ENCODE assay signal across 8 cellular contexts in the genomic region with DNA sequence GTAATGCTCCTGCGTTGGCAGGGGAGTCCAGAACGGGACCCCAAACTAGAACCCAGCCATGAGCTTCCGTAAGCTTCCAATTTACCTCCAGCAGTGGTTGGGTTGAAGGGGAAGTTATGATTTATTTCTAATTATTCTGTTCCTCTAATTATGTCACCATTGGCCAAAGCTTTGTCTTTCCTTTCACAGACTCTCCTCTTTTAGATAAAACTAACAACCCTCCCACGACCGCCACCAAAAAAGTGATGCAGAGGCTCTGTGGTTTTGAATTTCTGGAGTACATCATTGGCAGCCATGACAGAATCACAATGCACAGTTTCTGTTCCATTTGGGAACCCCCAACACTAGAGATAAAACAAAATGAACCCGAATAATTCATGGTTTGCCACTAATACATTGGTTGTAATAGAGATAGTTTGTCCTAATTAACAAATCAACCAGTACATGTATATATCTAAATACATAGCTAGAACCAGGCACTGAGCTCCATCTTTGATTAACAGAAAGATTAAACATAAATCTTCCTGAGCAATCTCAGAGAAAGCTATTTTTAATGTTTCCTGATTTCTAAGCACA.
DNase-seq lines count a peak whose midpoint lies in the region; ATAC-seq and TF ChIP-seq lines count a peak whose summit lies in the region.

No MANE protein-coding gene starts in this region.

- no peaks in the 10 kb centered on the region for H3K36me3 ChIP-seq in NT2/D1 (ENCODE audit: insufficient read depth, insufficient read length, low read length)
- H3K36me3 ChIP-seq in subcutaneous abdominal adipose tissue (ENCODE audit: control insufficient read depth in 5 of 5, insufficient read depth in 5 of 5, low read length in 5 of 5) = no peaks in the 10 kb centered on the region

- H3K4me1 ChIP-seq in NT2/D1 (ENCODE audit: insufficient read depth, insufficient read length) (no peaks in the 10 kb centered on the region), subcutaneous abdominal adipose tissue (ENCODE audit: control insufficient read depth in 5 of 5, insufficient read depth in 5 of 5, low read length in 5 of 5) (peaks cover 0 to 55% (median 42%) of the 10 kb centered on the region in 5 donors)

- peaks cover 7% of the 10 kb centered on the region for H3K36me3 Mint-ChIP-seq in memory B cell

- no peak for TF ChIP-seq CTCF in GM10248 (IDR thresholded peaks at IDR 0.05; ENCODE audit: control extremely low read depth, extremely low read depth, low read depth, missing control alignments)

- POLR2A ChIA-PET in GM10248 (lab: Yijun Ruan, JAX) = interaction anchor here (0.5 to 1.4 kb wide), 4 partner anchors 25 to 1293 kb away, joined by 3 to 6 read pairs (median 4); no protein-coding TSS in a partner anchor

- peaks cover 29% of the 10 kb centered on the region for H3K4me1 Mint-ChIP-seq in memory B cell

- H3K27ac Mint-ChIP-seq in memory B cell = peak overlapping the region; percentile 94

- CTCF ChIA-PET in GM10248 (lab: Yijun Ruan, JAX) = interaction anchor here (0.7 to 1.3 kb wide), 10 partner anchors 10 to 234 kb away, joined by 3 to 5 read pairs (median 4); no protein-coding TSS in a partner anchor

- H3K27me3 ChIP-seq in NT2/D1 (ENCODE audit: insufficient read depth, insufficient read length) (peaks cover 89% of the 10 kb centered on the region), subcutaneous abdominal adipose tissue (ENCODE audit: control insufficient read depth in 5 of 5, insufficient read depth in 4 of 5, low read length in 5 of 5) (no peaks in the 10 kb centered on the region)

- ATAC-seq in memory B cell (ENCODE audit: low read depth) = peak; percentile 30

- DNase-seq in GM10248 (ENCODE audit: extremely low spot score) = peak; percentile 30
- no peak for DNase-seq in NT2/D1 (ENCODE audit: low read depth, low spot score)
- DNase-seq in memory B cell (ENCODE audit: low spot score in 2 of 2) = peak in 1 of 2 donors; percentile 35
- DNase-seq in NK-92 (lab: John Stamatoyannopoulos, UW; ENCODE audit: unreplicated experiment) = no peak
- no peak for DNase-seq in NCI-H226
- DNase-seq in retina = no peak

- H3K9ac ChIP-seq in NT2/D1 (ENCODE audit: insufficient read length, low read depth) = peak overlapping the region; percentile 68
- H3K9ac ChIP-seq in subcutaneous abdominal adipose tissue (ENCODE audit: low read length in 5 of 5) = peak overlapping the region in 4 of 5 donors; percentile 63 to 72 (median 68)

- no peaks in the 10 kb centered on the region for H3K9me3 ChIP-seq in NT2/D1 (ENCODE audit: insufficient read depth, low read length)
- no peaks in the 10 kb centered on the region for H3K9me3 ChIP-seq in subcutaneous abdominal adipose tissue (ENCODE audit: control insufficient read depth in 5 of 5, low read length in 5 of 5)

- no peaks in the 10 kb centered on the region for H3K9me3 Mint-ChIP-seq in memory B cell

- no peaks in the 10 kb centered on the region for H3K27me3 Mint-ChIP-seq in memory B cell

- H3K27ac ChIP-seq in angular gyrus (ENCODE audit: low read depth, low read length) (peak overlapping the region; percentile 86), subcutaneous abdominal adipose tissue (ENCODE audit: low read depth, low read length) (peak overlapping the region; percentile 90)

- H3K4me3 ChIP-seq in NT2/D1 (ENCODE audit: insufficient read length, low read depth) (peak overlapping the region; percentile 63), subcutaneous abdominal adipose tissue (ENCODE audit: low read depth in 1 of 5, low read length in 5 of 5) (peak overlapping the region; percentile 67 to 86 (median 82))

- H3K4me3 Mint-ChIP-seq in memory B cell = peak overlapping the region; percentile 99
